12 cellular contexts compared by ENCODE assay signal in the genomic region with DNA sequence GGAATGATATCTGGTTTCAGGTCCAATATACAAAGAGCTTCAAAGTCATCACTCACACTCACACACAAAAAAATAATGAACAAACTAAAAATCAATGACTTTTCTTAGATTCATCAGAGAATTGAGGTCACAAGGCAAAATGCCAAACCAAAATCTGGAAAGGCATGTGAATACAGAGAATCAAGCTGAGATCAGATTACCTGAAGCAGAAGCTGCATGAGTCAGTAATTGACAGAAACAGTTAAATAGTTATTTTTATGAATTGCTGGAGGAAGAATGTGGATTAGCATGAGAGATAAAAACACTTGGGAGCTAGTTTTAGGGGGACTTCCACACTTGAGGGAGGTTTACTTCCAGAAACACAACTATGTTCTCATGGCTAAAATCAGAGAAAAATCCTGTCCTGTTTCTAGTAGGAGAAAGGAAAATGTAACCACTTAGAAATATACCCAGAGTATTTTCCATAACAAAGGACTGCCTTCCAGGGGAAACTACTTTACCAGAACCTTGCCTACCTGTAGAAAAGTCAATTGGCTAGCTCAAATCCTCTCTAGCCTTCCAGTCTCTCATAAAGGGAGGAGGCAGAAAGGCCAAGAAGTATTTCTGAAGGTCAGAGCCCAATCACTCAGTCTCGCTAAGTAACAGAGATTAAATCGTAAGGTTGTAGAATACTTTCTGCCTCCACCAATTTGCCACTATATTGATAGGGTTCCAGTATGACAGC.
DNase-seq lines count a peak whose midpoint lies in the region; ATAC-seq and TF ChIP-seq lines count a peak whose summit lies in the region.
"Had no signal": no experiment of that assay in that cellular context is flagged by ENCODE, and none has a peak within 500 bp of the region (broad histone marks: within the 10 kb centered on the region; RNA-seq: fewer than 3 reads in every experiment).

No MANE protein-coding gene starts in this region.

- peaks cover 5% of the 10 kb centered on the region for H3K27me3 ChIP-seq in mammary epithelial cell (ENCODE audit: insufficient read depth, low read length)
- no peaks in the 10 kb centered on the region for H3K27me3 ChIP-seq in ascending aorta

- no peak overlapping the region for H2AFZ ChIP-seq in mammary epithelial cell (ENCODE audit: low read depth, low read length)

- intact Hi-C loops in mammary epithelial cell (cut with micrococcal nuclease), result no loop called here
- intact Hi-C loops in ascending aorta (cut with DNase I), result no loop called here

- dilution Hi-C loops in mammary epithelial cell (cut with HindIII; ENCODE audit: low sequenced_read_pairs), result no loop called here

- H3K4me3 ChIP-seq in mammary epithelial cell (replicated peaks in 1 of 3; ENCODE audit: insufficient read depth in 1 of 3, low read depth in 2 of 3, low read length in 3 of 3) (no peak overlapping the region), ascending aorta (no peak overlapping the region)

- WGBS in mammary epithelial cell (ENCODE audit: low coverage, missing lambda C conversion rate), result 100% methylated on average over 2 of the region's 2 CpGs

- no TSS peak for BruUV-seq in mammary epithelial cell (replicated peaks; lab: Mats Ljungman, UMichigan)

- H3K27ac ChIP-seq in mammary epithelial cell (ENCODE audit: insufficient read depth, low read depth, low read length) (no peak overlapping the region), ascending aorta (no peak overlapping the region)

- ATAC-seq in left lobe of liver, result peak; percentile 31
- ATAC-seq: stimulated activated naive B cell treated with anti-CD40 and anti-IgM and Interleukin-4, amounts not matched to agents 10 μg/mL and 1 μg/mL and 100 μg/mL, for 72 hours had no signal

- no peak overlapping the region for H3K4me2 ChIP-seq in mammary epithelial cell (ENCODE audit: insufficient read depth, low read depth, low read length)

- in situ Hi-C loops in mammary epithelial cell (cut with MboI; ENCODE audit: low sequenced_read_pairs in 2 of 2), result no loop called here

- no peak overlapping the region for H3K9ac ChIP-seq in mammary epithelial cell (ENCODE audit: insufficient read depth, low read length)

- H3K9me3 ChIP-seq in mammary epithelial cell (replicated peaks; ENCODE audit: insufficient read depth, low read length) (no peaks in the 10 kb centered on the region), ascending aorta (peaks cover 0 to 14% of the 10 kb centered on the region in 2 donors)

- H3K79me2 ChIP-seq in mammary epithelial cell (ENCODE audit: insufficient read depth, low read length), result no peaks in the 10 kb centered on the region

- DNase-seq in ELR (ENCODE audit: low read depth), result peak; percentile 83
- peak; percentile 26 for DNase-seq in NCI-H1105 (lab: John Stamatoyannopoulos, UW)
- peak; percentile 74 for DNase-seq in mammary epithelial cell
- DNase-seq in left lobe of liver (ENCODE audit: low spot score), result no peak
- DNase-seq in cortex of kidney (lab: John Stamatoyannopoulos, UW), result no peak
- no peak for DNase-seq in SHP77 (lab: John Stamatoyannopoulos, UW)
- no peak for DNase-seq in ascending aorta (ENCODE audit: low spot score in 2 of 2)
- DNase-seq in NCI-H524 treated with DMSO at 0.1 percent for 48 hours (lab: John Stamatoyannopoulos, UW), result no peak
- DNase-seq: activated naive CD4-positive, alpha-beta T cell; NCI-H1436; RPMI8226; stimulated activated naive B cell treated with anti-CD40 and anti-IgM and Interleukin-4, amounts not matched to agents 10 μg/mL and 1 μg/mL and 100 μg/mL, for 72 hours had no signal

- TF ChIP-seq CTCF in mammary epithelial cell (conservative IDR thresholded peaks at IDR 0.05 in 1 of 2, IDR thresholded peaks at IDR 0.05 in 1 of 2; ENCODE audit: extremely low read depth in 1 of 2, insufficient read depth in 1 of 2, low read depth in 1 of 2, low read length in 2 of 2) (no peak), ascending aorta (IDR thresholded peaks at IDR 0.05) (no peak)

- H4K20me1 ChIP-seq in mammary epithelial cell (ENCODE audit: insufficient read depth, low read length), result no peaks in the 10 kb centered on the region

- H3K36me3 ChIP-seq in mammary epithelial cell (ENCODE audit: insufficient read depth, low read length) (no peaks in the 10 kb centered on the region), ascending aorta (no peaks in the 10 kb centered on the region)

- H3K4me1 ChIP-seq in mammary epithelial cell (ENCODE audit: insufficient read depth, low read length), result peaks cover 6% of the 10 kb centered on the region
- H3K4me1 ChIP-seq in ascending aorta, result no peaks in the 10 kb centered on the region

- CTCF ChIA-PET in mammary epithelial cell (lab: Charles Lee; ENCODE audit: low non-redundant PET), result no interaction called here

Comparison
In these comparisons a context has a peak if more than half of its experiments do, and no peak if none do; other contexts are left out.
1. DNase-seq: peak in ELR (single experiment), NCI-H1105 (single experiment) and mammary epithelial cell (single experiment); none in left lobe of liver (single experiment), cortex of kidney (single experiment), SHP77 (0 of 2), ascending aorta (0 of 2) and NCI-H524 treated with DMSO at 0.1 percent for 48 hours (single experiment).